ENCODE assay signal across 11 cellular contexts in the genomic region with DNA sequence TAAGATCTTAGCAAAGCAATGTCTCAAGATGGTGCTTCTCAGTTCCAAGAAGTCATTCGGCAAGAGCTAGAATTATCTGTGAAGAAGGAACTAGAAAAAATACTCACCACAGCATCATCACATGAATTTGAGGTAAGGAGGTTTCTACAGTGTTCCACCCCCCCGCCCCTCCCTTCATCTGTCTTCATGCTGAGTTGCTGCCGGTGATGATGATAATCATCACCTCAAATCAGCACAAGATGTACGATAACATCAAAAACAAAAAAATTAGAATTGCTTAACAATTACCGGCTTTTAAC. TPM values are rescaled to one million over a fixed set of nuclear protein-coding genes. Genes with fewer than 3 reads are reported as not detected.
DNase-seq lines count a peak whose midpoint lies in the region; ATAC-seq and TF ChIP-seq lines count a peak whose summit lies in the region.
"Had no signal": no experiment of that assay in that cellular context is flagged by ENCODE, and none has a peak within 500 bp of the region (broad histone marks: within the 10 kb centered on the region; RNA-seq: fewer than 3 reads in every experiment).

No MANE protein-coding gene starts in this region.

- TF ChIP-seq CTCF in left lung (IDR thresholded peaks at IDR 0.05) = no peak

- peak overlapping the region; percentile 51 to 76 for H3K27ac ChIP-seq in left lung
- H3K27ac ChIP-seq in thymus (ENCODE audit: low read depth) = peak overlapping the region; percentile 88
- H3K27ac ChIP-seq: vagina had no signal

- intact Hi-C loops in left lung (cut with DNase I) = no loop called here

- H3K36me3 ChIP-seq in left lung (peaks cover 0 to 42% of the 10 kb centered on the region in 2 donors), thymus (ENCODE audit: control insufficient read depth, insufficient read depth) (peaks cover 17% of the 10 kb centered on the region)

- H3K4me1 ChIP-seq in left lung (peaks cover 0 to 63% of the 10 kb centered on the region in 2 donors), thymus (ENCODE audit: control insufficient read depth, insufficient read depth, low read length) (peaks cover 25% of the 10 kb centered on the region)

- H3K9me3 ChIP-seq in left lung (no peaks in the 10 kb centered on the region), thymus (ENCODE audit: control insufficient read depth) (no peaks in the 10 kb centered on the region)
- H3K9me3 ChIP-seq: vagina had no signal

- ATAC-seq in left lung (peak; percentile 42), HG03439 (IDR thresholded peaks at IDR 0.05; ENCODE audit: unreplicated experiment) (no peak)
- ATAC-seq: K562 had no signal

- DNase-seq in activated gamma-delta T cell treated with Interleukin-2 at 50 U/mL for 16 hours = peak; percentile 33
- no peak for DNase-seq in activated gamma-delta T cell (lab: John Stamatoyannopoulos, UW)
- peak; percentile 25 for DNase-seq in activated T-cell treated with anti-CD3 and anti-CD28 coated beads for 4 hours
- DNase-seq in left lung = no peak
- DNase-seq in HK-2 (ENCODE audit: unreplicated experiment) = no peak
- DNase-seq in mesenteric fat pad (ENCODE audit: low spot score) = no peak
- DNase-seq: NCI-H446 treated with DMSO at 0.1 percent for 48 hours had no signal

- no peaks in the 10 kb centered on the region for H3K27me3 ChIP-seq in left lung
- no peaks in the 10 kb centered on the region for H3K27me3 ChIP-seq in thymus (ENCODE audit: control insufficient read depth, insufficient read depth)
- H3K27me3 ChIP-seq: vagina had no signal

- WGBS in thymus = 3% methylated on average over 5 of the region's 5 CpGs

- H3K4me3 ChIP-seq in left lung = no peak overlapping the region
- H3K4me3 ChIP-seq in thymus (ENCODE audit: low read length) = peak overlapping the region; percentile 18
- H3K4me3 ChIP-seq: K562, vagina had no signal

RNA-seq across cellular contexts. Expression of a gene that starts 14.6 kb away (rescaled TPM):
- total RNA-seq in left lung = 100 to 1,000 TPM; 150 to 165 TPM
- 199 TPM for polyA plus RNA-seq in thymus
- total RNA-seq in mesenteric fat pad = 563 TPM

Comparison
In these comparisons a context has a peak if more than half of its experiments do, and no peak if none do; other contexts are left out.
1. DNase-seq: peak in activated gamma-delta T cell treated with Interleukin-2 at 50 U/mL for 16 hours (single experiment) and activated T-cell treated with anti-CD3 and anti-CD28 coated beads for 4 hours (single experiment); none in activated gamma-delta T cell (single experiment), left lung (0 of 2), HK-2 (single experiment) and mesenteric fat pad (single experiment).